In the genomic region with DNA sequence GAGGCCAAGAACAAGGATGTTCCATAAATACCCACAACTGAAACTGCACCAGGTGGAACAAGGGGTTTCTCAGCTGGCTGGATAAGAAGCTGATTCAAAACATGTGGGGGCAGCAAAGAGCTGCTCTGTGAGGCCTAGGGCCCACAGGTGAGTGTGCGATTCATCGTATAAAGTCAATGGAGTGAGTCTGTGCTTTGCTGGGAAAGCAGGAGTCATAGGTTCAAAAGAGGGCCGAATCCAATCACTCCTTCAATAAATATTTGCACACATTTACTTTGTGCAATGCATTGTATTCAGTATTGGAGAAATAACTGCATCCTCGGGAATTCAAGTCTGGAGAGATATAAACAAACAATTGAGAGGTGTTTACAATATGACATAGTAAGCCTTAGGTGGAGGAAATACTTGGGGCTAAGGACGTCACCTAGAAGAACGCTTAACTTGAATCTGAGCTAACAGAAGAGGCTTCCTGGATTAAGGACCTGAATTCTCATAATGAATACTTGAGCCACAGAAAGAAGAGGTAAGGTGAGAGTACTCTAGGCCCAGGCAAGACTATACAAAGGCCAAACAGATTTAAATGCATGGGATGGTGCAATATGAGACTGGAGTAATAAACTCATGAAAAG, we compare ENCODE assay signal across 8 cellular contexts.
DNase-seq lines count a peak whose midpoint lies in the region; TF ChIP-seq lines count a peak whose summit lies in the region.

No MANE protein-coding gene starts in this region.

- H3K4me3 Mint-ChIP-seq in activated CD4-positive, alpha-beta T cell treated with anti-CD3 and anti-CD28 coated beads, Interleukin-2, amount 10 ng/mL, durations not matched to agents 24 days and 14 days = no peak overlapping the region

- DNase-seq in activated CD4-positive, alpha-beta T cell treated with anti-CD3 and anti-CD28 coated beads, Interleukin-2, amount 10 ng/mL, durations not matched to agents 24 days and 14 days = peak; percentile 59
- no peak for DNase-seq in activated CD4-positive, alpha-beta T cell treated with anti-CD3 and anti-CD28 coated beads, Interleukin-2, amount 50 U/mL, for 4 hours
- DNase-seq in NCI-H748 treated with DMSO at 0.1 percent for 48 hours (lab: John Stamatoyannopoulos, UW) = peak; percentile 7
- peak; percentile 41 for DNase-seq in fibroblast of pulmonary artery (ENCODE audit: low read depth)
- DNase-seq in testis = peak; percentile 35
- DNase-seq in DMS79 (lab: John Stamatoyannopoulos, UW) = no peak
- no peak for DNase-seq in germinal center (ENCODE audit: low spot score)
- DNase-seq in NCI-H2029 (lab: John Stamatoyannopoulos, UW) = no peak

- H3K36me3 Mint-ChIP-seq in activated CD4-positive, alpha-beta T cell treated with anti-CD3 and anti-CD28 coated beads, Interleukin-2, amount 10 ng/mL, durations not matched to agents 24 days and 14 days (ENCODE audit: low read depth) = no peaks in the 10 kb centered on the region

- peak; percentile 55 for TF ChIP-seq CTCF in fibroblast of pulmonary artery (IDR thresholded peaks at IDR 0.05; ENCODE audit: low read length, missing control alignments)
- TF ChIP-seq CTCF in testis (IDR thresholded peaks at IDR 0.05) = peak in 1 of 3 experiments; percentile 6

- peaks cover 7% of the 10 kb centered on the region for H3K27me3 Mint-ChIP-seq in activated CD4-positive, alpha-beta T cell treated with anti-CD3 and anti-CD28 coated beads, Interleukin-2, amount 10 ng/mL, durations not matched to agents 24 days and 14 days

- H3K27me3 ChIP-seq in testis = no peaks in the 10 kb centered on the region

- no peaks in the 10 kb centered on the region for H3K9me3 Mint-ChIP-seq in activated CD4-positive, alpha-beta T cell treated with anti-CD3 and anti-CD28 coated beads, Interleukin-2, amount 10 ng/mL, durations not matched to agents 24 days and 14 days

- no peaks in the 10 kb centered on the region for H3K4me1 Mint-ChIP-seq in activated CD4-positive, alpha-beta T cell treated with anti-CD3 and anti-CD28 coated beads, Interleukin-2, amount 10 ng/mL, durations not matched to agents 24 days and 14 days

- H3K27ac Mint-ChIP-seq in activated CD4-positive, alpha-beta T cell treated with anti-CD3 and anti-CD28 coated beads, Interleukin-2, amount 10 ng/mL, durations not matched to agents 24 days and 14 days = no peak overlapping the region

- H3K4me1 ChIP-seq in testis = no peaks in the 10 kb centered on the region

- 85 to 88% methylated on average over 6 of the region's 6 CpGs for WGBS in testis, 2 donors

- no peak overlapping the region for H3K27ac ChIP-seq in testis

- no peak for TF ChIP-seq POLR2A in testis (IDR thresholded peaks at IDR 0.05)

- no peaks in the 10 kb centered on the region for H3K36me3 ChIP-seq in testis (ENCODE audit: low read depth, missing control alignments)

- intact Hi-C loops in activated CD4-positive, alpha-beta T cell treated with anti-CD3 and anti-CD28 coated beads, Interleukin-2, amount 10 ng/mL, durations not matched to agents 24 days and 14 days (cut with micrococcal nuclease) = no loop called here
- intact Hi-C loops in testis (cut with DNase I; ENCODE audit: low total_unique reads) = no loop called here

- no peaks in the 10 kb centered on the region for H3K9me3 ChIP-seq in testis

- H3K4me3 ChIP-seq in fibroblast of pulmonary artery (replicated peaks; ENCODE audit: low read depth, low read length) (no peak overlapping the region), testis (no peak overlapping the region)

Comparison
In these comparisons a context has a peak if more than half of its experiments do, and no peak if none do; other contexts are left out.
1. DNase-seq: peak in activated CD4-positive, alpha-beta T cell treated with anti-CD3 and anti-CD28 coated beads, Interleukin-2, amount 10 ng/mL, durations not matched to agents 24 days and 14 days (single experiment), NCI-H748 treated with DMSO at 0.1 percent for 48 hours (single experiment), fibroblast of pulmonary artery (single experiment) and testis (single experiment); none in activated CD4-positive, alpha-beta T cell treated with anti-CD3 and anti-CD28 coated beads, Interleukin-2, amount 50 U/mL, for 4 hours (0 of 2), DMS79 (single experiment), germinal center (single experiment) and NCI-H2029 (single experiment).